In the genomic region with DNA sequence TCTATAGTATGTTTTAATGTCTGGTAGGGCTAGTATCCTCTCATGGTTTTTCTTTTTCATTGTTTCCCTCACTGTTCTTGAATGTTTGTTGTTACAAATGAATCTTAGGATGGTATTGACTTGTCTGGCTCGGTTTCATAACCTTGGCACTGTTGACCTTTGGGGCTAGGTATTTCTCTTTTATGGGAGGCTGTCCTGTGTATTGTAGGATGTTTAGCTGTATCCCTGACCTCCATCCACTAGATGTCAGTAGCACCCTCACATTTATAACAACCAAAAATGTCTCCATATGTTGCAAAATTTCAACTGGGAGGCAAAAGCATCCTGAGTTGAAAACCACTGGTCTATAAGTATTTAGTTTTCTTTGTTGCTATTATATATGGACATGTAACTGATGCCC, we compare ENCODE assay signal across 8 cellular contexts. TPM values are rescaled to one million over a fixed set of nuclear protein-coding genes. Genes with fewer than 3 reads are reported as not detected.
A peak's percentile ranks its signal among the peaks of the same experiment; 100 is the strongest.
DNase-seq lines count a peak whose midpoint lies in the region; ATAC-seq and TF ChIP-seq lines count a peak whose summit lies in the region.

No MANE protein-coding gene starts in this region.

- H3K4me3 Mint-ChIP-seq in activated T-cell treated with anti-CD3 and anti-CD28 coated beads, Interleukin-2, amount 50 U/mL, for 4 hours, result no peak overlapping the region

- intact Hi-C loops in PC-9 (cut with micrococcal nuclease; ENCODE audit: unreplicated experiment) (loop anchor here (1.0 to 5.0 kb wide), 4 partner anchors 125 to 606 kb away; a partner anchor contains a TSS), tibial artery (cut with DNase I; ENCODE audit: low total_unique reads) (no loop called here)

- H3K4me3 ChIP-seq in PC-9 (no peak overlapping the region), tibial artery (no peak overlapping the region)

- TF ChIP-seq CTCF in PC-9 (conservative IDR thresholded peaks at IDR 0.05) (peak; percentile 76), tibial artery (IDR thresholded peaks at IDR 0.05) (peak; percentile 28 to 48)

- H4K20me1 ChIP-seq in PC-9 (ENCODE audit: insufficient read depth), result no peaks in the 10 kb centered on the region

- no peaks in the 10 kb centered on the region for H3F3A ChIP-seq in PC-9 (ENCODE audit: insufficient read depth, low read depth)

- no peaks in the 10 kb centered on the region for H3K36me3 Mint-ChIP-seq in activated T-cell treated with anti-CD3 and anti-CD28 coated beads, Interleukin-2, amount 50 U/mL, for 4 hours (ENCODE audit: insufficient read depth)

- H2AFZ ChIP-seq in PC-9, result no peak overlapping the region

- ATAC-seq in activated T-cell treated with anti-CD3 and anti-CD28 coated beads, Interleukin-2, amount 50 U/mL, for 4 hours, result peak; percentile 51 to 73
- ATAC-seq in GM19324 (IDR thresholded peaks at IDR 0.05; ENCODE audit: low FRiP score, unreplicated experiment), result no peak
- ATAC-seq in HG02759 (IDR thresholded peaks at IDR 0.05; ENCODE audit: unreplicated experiment), result no peak

- peaks cover 1% of the 10 kb centered on the region for H3K4me1 Mint-ChIP-seq in activated T-cell treated with anti-CD3 and anti-CD28 coated beads, Interleukin-2, amount 50 U/mL, for 4 hours (ENCODE audit: low read depth)

- H3K36me3 ChIP-seq in PC-9 (ENCODE audit: low read depth), result no peaks in the 10 kb centered on the region
- H3K36me3 ChIP-seq in tibial artery, result no peaks in the 10 kb centered on the region

- BruUV-seq in PC-9 (replicated peaks; lab: Mats Ljungman, UMichigan), result no TSS peak

- CTCF ChIA-PET in PC-9 (lab: Charles Lee), result no interaction called here

- H3K9me3 ChIP-seq in PC-9 (ENCODE audit: insufficient read depth, low read depth), result no peaks in the 10 kb centered on the region
- H3K9me3 ChIP-seq in tibial artery, result no peaks in the 10 kb centered on the region

- no peaks in the 10 kb centered on the region for H3K9me3 Mint-ChIP-seq in activated T-cell treated with anti-CD3 and anti-CD28 coated beads, Interleukin-2, amount 50 U/mL, for 4 hours

- POLR2A ChIA-PET in PC-9 (lab: Charles Lee; ENCODE audit: unreplicated experiment), result no interaction called here

- H3K27me3 ChIP-seq in PC-9 (ENCODE audit: insufficient read depth, low read depth), result no peaks in the 10 kb centered on the region
- no peaks in the 10 kb centered on the region for H3K27me3 ChIP-seq in tibial artery

- H3K27me3 Mint-ChIP-seq in activated T-cell treated with anti-CD3 and anti-CD28 coated beads, Interleukin-2, amount 50 U/mL, for 4 hours (ENCODE audit: low read depth), result peaks cover 3% of the 10 kb centered on the region

- H3K9me2 ChIP-seq in PC-9 (ENCODE audit: insufficient read depth), result no peaks in the 10 kb centered on the region

- H3K27ac ChIP-seq in PC-9 (no peak overlapping the region), tibial artery (no peak overlapping the region)

- H3K4me1 ChIP-seq in PC-9 (replicated peaks; ENCODE audit: insufficient read depth) (no peaks in the 10 kb centered on the region), tibial artery (no peaks in the 10 kb centered on the region)

- H3K4me2 ChIP-seq in PC-9, result no peak overlapping the region

- no peaks in the 10 kb centered on the region for H3K79me2 ChIP-seq in PC-9 (ENCODE audit: low read depth)

- no peak for DNase-seq in activated T-cell treated with anti-CD3 and anti-CD28 coated beads, Interleukin-2, amount 50 U/mL, for 4 hours
- DNase-seq in activated T-cell treated with anti-CD3 and anti-CD28 coated beads, Interleukin-2, amount 50 U/mL, for 1 hour, result no peak
- DNase-seq in PC-9, result peak in 1 of 2 experiments; percentile 6
- peak; percentile 35 for DNase-seq in fibroblast of peridontal ligament (ENCODE audit: extremely low read depth)
- DNase-seq in tibial artery, result no peak
- no peak for DNase-seq in RPMI8226

RNA-seq across cellular contexts. Expression of a gene that starts 7.0 kb away (rescaled TPM):
- 1 to 10 TPM in 1 of 3 donors, under 1 TPM in 2; 0.63 to 1.0 (median 0.71) TPM for total RNA-seq in activated T-cell treated with anti-CD3 and anti-CD28 coated beads, Interleukin-2, amount 50 U/mL, for 4 hours
- 4.1 and 5.1 TPM in 2 replicates for total RNA-seq in PC-9 (2021)

RNA-seq across cellular contexts. Expression of a gene that starts 52.8 kb away (rescaled TPM):
- total RNA-seq in activated T-cell treated with anti-CD3 and anti-CD28 coated beads, Interleukin-2, amount 50 U/mL, for 4 hours, result 1 to 10 TPM; 5.1 to 7.2 (median 6.6) TPM
- total RNA-seq in PC-9 (2021), result 17.8 and 25.0 TPM in 2 replicates

Comparison
In these comparisons a context has a peak if more than half of its experiments do, and no peak if none do; other contexts are left out.
1. ATAC-seq: peak in activated T-cell treated with anti-CD3 and anti-CD28 coated beads, Interleukin-2, amount 50 U/mL, for 4 hours (2 of 2); none in GM19324 (single experiment) and HG02759 (single experiment).